Comparison of ENCODE assay signal across 34 cellular contexts in the genomic region with DNA sequence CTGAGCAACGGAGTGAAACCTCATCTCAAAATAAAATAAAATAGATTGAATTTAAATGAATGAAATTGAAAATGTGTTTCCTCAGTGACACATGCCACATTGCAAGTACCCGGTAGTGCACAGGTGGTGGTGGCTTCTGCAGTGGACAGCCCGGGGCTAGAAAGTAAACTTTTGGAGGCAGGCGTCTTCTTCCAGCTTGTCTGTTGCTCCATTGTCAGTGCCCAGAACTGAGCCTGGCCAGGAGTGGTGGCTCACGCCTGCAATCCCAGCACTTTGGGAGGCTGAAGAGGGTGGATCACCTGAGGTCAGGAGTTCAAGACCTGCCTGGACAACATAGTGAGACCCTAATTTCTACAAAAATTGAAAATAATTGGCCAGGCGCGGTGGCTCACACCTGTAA. TPM values are rescaled to one million over a fixed set of nuclear protein-coding genes. Genes with fewer than 3 reads are reported as not detected.
"Had no signal": no experiment of that assay in that cellular context is flagged by ENCODE, and none has a peak within 500 bp of the region (broad histone marks: within the 10 kb centered on the region; RNA-seq: fewer than 3 reads in every experiment).

No MANE protein-coding gene starts in this region.

- H3K27me3 ChIP-seq: testis, thyroid gland, upper lobe of left lung, vagina had no signal

- H3K36me3 ChIP-seq: thoracic aorta, transverse colon, upper lobe of right lung, uterus, vagina had no signal

- H3K27ac ChIP-seq: stomach, suprapubic skin, testis, thoracic aorta, thyroid gland, tibial artery, tibial nerve, transverse colon, upper lobe of left lung, upper lobe of right lung, uterus, vagina had no signal

- H3K4me3 Mint-ChIP-seq: stimulated activated effector memory CD8-positive, alpha-beta T cell treated with anti-CD3 and anti-CD28 coated beads, Interleukin-12 subunit alpha, Interleukin-12 subunit beta, amount 100 ng/mL, for 72 hours; stimulated activated memory B cell treated with anti-CD40 and anti-IgM and Interleukin-4, amounts not matched to agents 10 μg/mL and 1 μg/mL and 100 μg/mL, for 72 hours; stimulated activated naive B cell treated with anti-CD40 and anti-IgM and Interleukin-4, amounts not matched to agents 10 μg/mL and 1 μg/mL and 100 μg/mL, for 72 hours; stimulated activated naive CD8-positive, alpha-beta T cell treated with anti-CD3 and anti-CD28 coated beads, Interleukin-15, amount 100 ng/mL, for 72 hours; stimulated activated naive CD8-positive, alpha-beta T cell treated with anti-CD3 and anti-CD28 coated beads, Interleukin-15, Interleukin-2, amounts not matched to agents 100 ng/mL and 50 ng/mL, for 24 hours; type B pancreatic cell had no signal

- H3K36me3 Mint-ChIP-seq: stimulated activated effector memory CD8-positive, alpha-beta T cell treated with anti-CD3 and anti-CD28 coated beads, Interleukin-12 subunit alpha, Interleukin-12 subunit beta, amount 100 ng/mL, for 72 hours; stimulated activated memory B cell treated with anti-CD40 and anti-IgM and Interleukin-4, amounts not matched to agents 10 μg/mL and 1 μg/mL and 100 μg/mL, for 72 hours; stimulated activated naive B cell treated with anti-CD40 and anti-IgM and Interleukin-4, amounts not matched to agents 10 μg/mL and 1 μg/mL and 100 μg/mL, for 72 hours had no signal

- ATAC-seq: stimulated activated effector memory CD8-positive, alpha-beta T cell treated with anti-CD3 and anti-CD28 coated beads, Interleukin-12 subunit alpha, Interleukin-12 subunit beta, amount 100 ng/mL, for 72 hours; stimulated activated memory B cell treated with anti-CD40 and anti-IgM and Interleukin-4, amounts not matched to agents 10 μg/mL and 1 μg/mL and 100 μg/mL, for 72 hours; stimulated activated naive B cell treated with anti-CD40 and anti-IgM and Interleukin-4, amounts not matched to agents 10 μg/mL and 1 μg/mL and 100 μg/mL, for 72 hours; stimulated activated naive CD8-positive, alpha-beta T cell treated with anti-CD3 and anti-CD28 coated beads, Interleukin-15, amount 100 ng/mL, for 72 hours; stimulated activated naive CD8-positive, alpha-beta T cell treated with anti-CD3 and anti-CD28 coated beads, Interleukin-15, Interleukin-2, amounts not matched to agents 100 U/mL and 50 U/mL, for 24 hours; upper lobe of right lung had no signal

- H3K4me1 Mint-ChIP-seq: stimulated activated effector memory CD8-positive, alpha-beta T cell treated with anti-CD3 and anti-CD28 coated beads, Interleukin-12 subunit alpha, Interleukin-12 subunit beta, amount 100 ng/mL, for 72 hours; stimulated activated memory B cell treated with anti-CD40 and anti-IgM and Interleukin-4, amounts not matched to agents 10 μg/mL and 1 μg/mL and 100 μg/mL, for 72 hours; stimulated activated naive CD8-positive, alpha-beta T cell treated with anti-CD3 and anti-CD28 coated beads, Interleukin-15, amount 100 ng/mL, for 72 hours had no signal

- H3K27ac Mint-ChIP-seq: stimulated activated effector memory CD8-positive, alpha-beta T cell treated with anti-CD3 and anti-CD28 coated beads, Interleukin-12 subunit alpha, Interleukin-12 subunit beta, amount 100 ng/mL, for 72 hours; stimulated activated memory B cell treated with anti-CD40 and anti-IgM and Interleukin-4, amounts not matched to agents 10 μg/mL and 1 μg/mL and 100 μg/mL, for 72 hours; stimulated activated naive B cell treated with anti-CD40 and anti-IgM and Interleukin-4, amounts not matched to agents 10 μg/mL and 1 μg/mL and 100 μg/mL, for 72 hours; stimulated activated naive CD8-positive, alpha-beta T cell treated with anti-CD3 and anti-CD28 coated beads, Interleukin-15, amount 100 ng/mL, for 72 hours; stimulated activated naive CD8-positive, alpha-beta T cell treated with anti-CD3 and anti-CD28 coated beads, Interleukin-15, Interleukin-2, amounts not matched to agents 100 ng/mL and 50 ng/mL, for 24 hours had no signal

- DNase-seq: stimulated activated CD4-positive, alpha-beta T cell treated with anti-CD3 and anti-CD28 coated beads, Interleukin-2, amount 100 ng/mL, for 48 hours; stimulated activated CD4-positive, alpha-beta T cell treated with anti-CD3 and anti-CD28 coated beads, Interleukin-4, amount 100 ng/mL, for 1 hour; stimulated activated CD4-positive, alpha-beta T cell treated with anti-CD3 and anti-CD28 coated beads, Interleukin-4, amount 100 ng/mL, for 24 hours; stimulated activated CD4-positive, alpha-beta T cell treated with anti-CD3 and anti-CD28 coated beads, Interleukin-4, amount 100 ng/mL, for 4 hours; stimulated activated CD8-positive, alpha-beta memory T cell treated with anti-CD3 and anti-CD28 coated beads, Interleukin-4, amount 100 ng/mL, for 48 hours; stimulated activated naive B cell treated with anti-CD40 and anti-IgM and Interleukin-4, amounts not matched to agents 10 μg/mL and 1 μg/mL and 100 μg/mL, for 72 hours; stimulated activated naive CD4-positive, alpha-beta T cell; stimulated activated naive CD4-positive, alpha-beta T cell treated with Interleukin-2 at 50 U/mL for 16 hours; stimulated activated naive CD8-positive, alpha-beta T cell treated with anti-CD3 and anti-CD28 coated beads, Interleukin-15, amount 100 ng/mL, for 72 hours; stimulated activated naive CD8-positive, alpha-beta T cell treated with anti-CD3 and anti-CD28 coated beads, Interleukin-15, Interleukin-2, amounts not matched to agents 100 U/mL and 50 U/mL, for 24 hours; stomach; substantia nigra; testis; thyroid gland; tibial artery; transverse colon; trophoblast cell; upper lobe of left lung; upper lobe of right lung; uterus had no signal

- H3K4me3 ChIP-seq: stomach, suprapubic skin, testis, thoracic aorta, thyroid gland, tibial artery, tibial nerve, transverse colon, upper lobe of left lung, upper lobe of right lung, uterus, vagina had no signal

- H3K9me3 ChIP-seq: suprapubic skin, testis, thoracic aorta, thyroid gland, transverse colon, upper lobe of left lung, upper lobe of right lung, uterus, vagina had no signal

- H3K9me3 Mint-ChIP-seq: type B pancreatic cell had no signal

- FAIRE-seq: urothelium cell line had no signal

- H3K4me1 ChIP-seq: testis, vagina had no signal

RNA-seq across cellular contexts. Expression of gene IZUMO2, which starts 46.0 kb away (rescaled TPM):
- total RNA-seq: stomach, subcutaneous adipose tissue, suprapubic skin, temporal lobe, thoracic aorta, thyroid gland, tibial nerve, transverse colon, upper lobe of left lung, upper lobe of right lung, ureter, urinary bladder, uterus, vagina had no signal
- polyA plus RNA-seq: stomach, thymus, urinary bladder had no signal
